Comparison of ENCODE assay signal across 8 cellular contexts in genomic region chr1:18954270-18955071, GRCh38. TPM values are rescaled to one million over a fixed set of nuclear protein-coding genes. Genes with fewer than 3 reads are reported as not detected.
DNase-seq lines count a peak whose midpoint lies in the region; ATAC-seq and TF ChIP-seq lines count a peak whose summit lies in the region.

No MANE protein-coding gene starts in this region.

- TF ChIP-seq CTCF in right atrium auricular region (IDR thresholded peaks at IDR 0.05) = no peak
- no peak for TF ChIP-seq CTCF in choroid plexus epithelial cell (conservative IDR thresholded peaks at IDR 0.05; ENCODE audit: low read depth, low read length)

- intact Hi-C loops in Right ventricle myocardium superior (cut with DNase I) = loop anchor here (5.0 kb wide), 1 partner anchor 42 kb away; no protein-coding TSS in a partner anchor

- ATAC-seq in Right ventricle myocardium superior (ENCODE audit: poor library complexity) = no peak
- ATAC-seq in GM18867 (IDR thresholded peaks at IDR 0.05; ENCODE audit: unreplicated experiment) = no peak
- no peak for ATAC-seq in GM21390 (IDR thresholded peaks at IDR 0.05; ENCODE audit: unreplicated experiment)
- no peak for ATAC-seq in GM21423 (IDR thresholded peaks at IDR 0.05; ENCODE audit: unreplicated experiment)

- H3K27me3 ChIP-seq in right atrium auricular region (no peaks in the 10 kb centered on the region), mononuclear cell (ENCODE audit: insufficient read depth, low read length) (peaks cover 13% of the 10 kb centered on the region)

- H3K9me3 ChIP-seq in right atrium auricular region (no peaks in the 10 kb centered on the region), mononuclear cell (ENCODE audit: low read depth, low read length) (no peaks in the 10 kb centered on the region)

- H3K36me3 ChIP-seq in right atrium auricular region = no peaks in the 10 kb centered on the region

- DNase-seq in right atrium auricular region (ENCODE audit: low spot score) = no peak
- no peak for DNase-seq in Right ventricle myocardium superior
- DNase-seq in choroid plexus epithelial cell (ENCODE audit: low read depth) = peak; percentile 44
- DNase-seq in AG08395 (ENCODE audit: low spot score) = no peak

- H3K27ac ChIP-seq in right atrium auricular region = peak overlapping the region; percentile 57 to 70

- H3K4me1 ChIP-seq in right atrium auricular region (peaks cover 0 to 58% of the 10 kb centered on the region in 2 donors), mononuclear cell (ENCODE audit: insufficient read depth, low read length) (peaks cover 73% of the 10 kb centered on the region)

- peak overlapping the region; percentile 75 to 88 for H3K4me3 ChIP-seq in right atrium auricular region
- H3K4me3 ChIP-seq in choroid plexus epithelial cell (ENCODE audit: low read depth, low read length) = peak overlapping the region; percentile 19
- H3K4me3 ChIP-seq in mononuclear cell (ENCODE audit: low read length) = peak overlapping the region; percentile 60

RNA-seq across cellular contexts. Expression of gene IFFO2, which starts 2.0 kb away (rescaled TPM):
- total RNA-seq in right atrium auricular region (10 to 100 TPM in 1 of 2 donors, 1 to 10 TPM in 1; 2.3 to 14.0 TPM), Right ventricle myocardium superior (4.4 TPM), mononuclear cell (37.5 TPM)

RNA-seq across cellular contexts. Expression of gene ALDH4A1, which starts 52.1 kb away (rescaled TPM):
- 10 to 100 TPM; 22.6 to 27.3 TPM for total RNA-seq in right atrium auricular region
- 29.3 TPM for total RNA-seq in Right ventricle myocardium superior
- 0.73 TPM for total RNA-seq in mononuclear cell

Comparison
In these comparisons a context has a peak if more than half of its experiments do, and no peak if none do; other contexts are left out.
1. H3K4me3 ChIP-seq: peak in every context shown above with its lines; median percentile 82 in right atrium auricular region; 60 in mononuclear cell; 19 in choroid plexus epithelial cell.
2. RNA of gene ALDH4A1, which starts 52.1 kb away (total RNA-seq): 29.3 TPM in Right ventricle myocardium superior (single experiment) and 22.6 to 27.3 TPM in right atrium auricular region; 0.73 TPM in mononuclear cell (single experiment); every median in the first group is over 10 times any median in the second.